Comparison of ENCODE assay signal across 1 cellular context in the genomic region with DNA sequence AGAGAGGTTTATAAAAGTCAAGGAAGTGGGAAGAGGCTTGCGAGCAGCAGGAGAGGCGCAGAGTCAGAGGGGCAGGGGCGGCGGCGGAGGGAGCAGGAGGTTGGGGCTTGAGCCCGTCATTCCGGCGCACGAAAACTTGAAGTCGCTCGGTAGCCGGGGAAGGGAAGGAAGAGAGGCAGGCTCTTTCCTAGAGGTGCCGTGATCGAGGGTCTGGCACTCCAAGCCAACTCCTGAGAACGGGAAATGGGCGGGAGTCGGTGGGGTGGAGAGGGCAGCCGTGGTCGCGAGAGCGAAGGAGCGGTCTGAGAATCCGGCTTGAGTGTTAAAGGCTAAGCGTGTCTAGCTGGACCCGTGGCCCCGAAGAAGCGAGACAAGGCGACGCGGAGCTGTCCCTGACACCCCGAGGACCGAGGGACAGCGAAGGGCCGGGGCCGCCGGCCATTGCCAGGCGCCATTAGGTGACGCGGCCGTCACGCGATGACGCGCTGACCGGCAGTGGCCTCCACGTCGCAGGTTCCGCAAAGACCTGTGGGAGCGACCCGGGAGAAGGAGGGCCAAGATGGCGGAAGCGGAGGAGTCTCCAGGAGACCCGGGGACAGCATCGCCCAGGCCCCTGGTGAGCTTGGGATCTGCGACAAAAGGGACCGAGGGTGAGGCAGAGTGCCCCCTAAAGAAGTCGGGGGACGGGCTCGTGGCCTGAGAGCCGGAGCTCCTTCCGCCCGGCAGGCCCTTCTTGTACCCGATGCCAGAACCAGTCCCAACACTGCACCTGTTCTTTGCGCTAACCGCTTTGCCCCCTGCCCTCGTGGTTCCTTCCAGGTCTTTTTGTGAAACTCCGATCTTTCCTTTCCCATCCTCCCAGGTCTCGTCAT.
TF ChIP-seq lines count a peak whose summit lies in the region.

Gene YIPF6 (plus strand): TSS at position 544 of the 872 bp plus-strand sequence. CDS start 16 bp downstream, at position 560.

TF ChIP-seq in HepG2, 621 proteins besides CTCF, POLR2A, EP300 and RAD21 (continued from another document and continues in another):
- TF ChIP-seq, protein P1, sequence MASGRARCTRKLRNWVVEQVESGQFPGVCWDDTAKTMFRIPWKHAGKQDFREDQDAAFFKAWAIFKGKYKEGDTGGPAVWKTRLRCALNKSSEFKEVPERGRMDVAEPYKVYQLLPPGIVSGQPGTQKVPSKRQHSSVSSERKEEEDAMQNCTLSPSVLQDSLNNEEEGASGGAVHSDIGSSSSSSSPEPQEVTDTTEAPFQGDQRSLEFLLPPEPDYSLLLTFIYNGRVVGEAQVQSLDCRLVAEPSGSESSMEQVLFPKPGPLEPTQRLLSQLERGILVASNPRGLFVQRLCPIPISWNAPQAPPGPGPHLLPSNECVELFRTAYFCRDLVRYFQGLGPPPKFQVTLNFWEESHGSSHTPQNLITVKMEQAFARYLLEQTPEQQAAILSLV (CRISPR knock-in tag; IDR thresholded peaks at IDR 0.05; ENCODE audit: borderline replicate concordance): peak; percentile 33; the same call in 1 of the 2 replicates
- no peak for TF ChIP-seq ZNF614 (CRISPR knock-in tag; IDR thresholded peaks at IDR 0.05; ENCODE audit: borderline replicate concordance)
- peak; percentile 79 for TF ChIP-seq CREM (IDR thresholded peaks at IDR 0.05)
- TF ChIP-seq CREM (CRISPR knock-in tag; IDR thresholded peaks at IDR 0.05): peak; percentile 58; the same call in 1 of the 2 replicates
- TF ChIP-seq ZNF678 (CRISPR knock-in tag; IDR thresholded peaks at IDR 0.05): no peak
- peak; percentile 87 for TF ChIP-seq GABPB1 (CRISPR knock-in tag; IDR thresholded peaks at IDR 0.05)
- TF ChIP-seq ZNF124 (CRISPR knock-in tag; IDR thresholded peaks at IDR 0.05): peak; percentile 40; the same call in 1 of the 2 replicates
- TF ChIP-seq TRAFD1 (CRISPR knock-in tag; IDR thresholded peaks at IDR 0.05; ENCODE audit: borderline replicate concordance): no peak
- TF ChIP-seq FOXP1 (IDR thresholded peaks at IDR 0.05): no peak
- TF ChIP-seq FOXP1 (CRISPR knock-in tag; IDR thresholded peaks at IDR 0.05): no peak
- no peak for TF ChIP-seq TEAD2 (CRISPR knock-in tag; IDR thresholded peaks at IDR 0.05)
- no peak for TF ChIP-seq RNF2 (conservative IDR thresholded peaks at IDR 0.05; ENCODE audit: low read depth)
- TF ChIP-seq, protein P2, sequence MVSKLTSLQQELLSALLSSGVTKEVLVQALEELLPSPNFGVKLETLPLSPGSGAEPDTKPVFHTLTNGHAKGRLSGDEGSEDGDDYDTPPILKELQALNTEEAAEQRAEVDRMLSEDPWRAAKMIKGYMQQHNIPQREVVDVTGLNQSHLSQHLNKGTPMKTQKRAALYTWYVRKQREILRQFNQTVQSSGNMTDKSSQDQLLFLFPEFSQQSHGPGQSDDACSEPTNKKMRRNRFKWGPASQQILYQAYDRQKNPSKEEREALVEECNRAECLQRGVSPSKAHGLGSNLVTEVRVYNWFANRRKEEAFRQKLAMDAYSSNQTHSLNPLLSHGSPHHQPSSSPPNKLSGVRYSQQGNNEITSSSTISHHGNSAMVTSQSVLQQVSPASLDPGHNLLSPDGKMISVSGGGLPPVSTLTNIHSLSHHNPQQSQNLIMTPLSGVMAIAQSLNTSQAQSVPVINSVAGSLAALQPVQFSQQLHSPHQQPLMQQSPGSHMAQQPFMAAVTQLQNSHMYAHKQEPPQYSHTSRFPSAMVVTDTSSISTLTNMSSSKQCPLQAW (CRISPR knock-in tag; IDR thresholded peaks at IDR 0.05): 0 out of 2 replicates have a peak, but pooled peaks have one; percentile 35
- TF ChIP-seq ZBTB21 (CRISPR knock-in tag; IDR thresholded peaks at IDR 0.05): peak; percentile 62; the same call in 1 of the 2 replicates
- TF ChIP-seq, protein P3, sequence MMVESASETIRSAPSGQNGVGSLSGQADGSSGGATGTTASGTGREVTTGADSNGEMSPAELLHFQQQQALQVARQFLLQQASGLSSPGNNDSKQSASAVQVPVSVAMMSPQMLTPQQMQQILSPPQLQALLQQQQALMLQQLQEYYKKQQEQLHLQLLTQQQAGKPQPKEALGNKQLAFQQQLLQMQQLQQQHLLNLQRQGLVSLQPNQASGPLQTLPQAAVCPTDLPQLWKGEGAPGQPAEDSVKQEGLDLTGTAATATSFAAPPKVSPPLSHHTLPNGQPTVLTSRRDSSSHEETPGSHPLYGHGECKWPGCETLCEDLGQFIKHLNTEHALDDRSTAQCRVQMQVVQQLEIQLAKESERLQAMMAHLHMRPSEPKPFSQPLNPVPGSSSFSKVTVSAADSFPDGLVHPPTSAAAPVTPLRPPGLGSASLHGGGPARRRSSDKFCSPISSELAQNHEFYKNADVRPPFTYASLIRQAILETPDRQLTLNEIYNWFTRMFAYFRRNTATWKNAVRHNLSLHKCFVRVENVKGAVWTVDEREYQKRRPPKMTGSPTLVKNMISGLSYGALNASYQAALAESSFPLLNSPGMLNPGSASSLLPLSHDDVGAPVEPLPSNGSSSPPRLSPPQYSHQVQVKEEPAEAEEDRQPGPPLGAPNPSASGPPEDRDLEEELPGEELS (CRISPR knock-in tag; IDR thresholded peaks at IDR 0.05): no peak
- no peak for TF ChIP-seq AHR (CRISPR knock-in tag; IDR thresholded peaks at IDR 0.05)
- TF ChIP-seq TCF12 (IDR thresholded peaks at IDR 0.05): no peak
- TF ChIP-seq TCF12 (CRISPR knock-in tag; IDR thresholded peaks at IDR 0.05): peak; percentile 28; the same call in 1 of the 2 replicates
- no peak for TF ChIP-seq ZNF549 (CRISPR knock-in tag; IDR thresholded peaks at IDR 0.05)
- TF ChIP-seq ZNF335 (CRISPR knock-in tag; IDR thresholded peaks at IDR 0.05): no peak
- no peak for TF ChIP-seq RFX5 (IDR thresholded peaks at IDR 0.05; ENCODE audit: low read depth, low read length)
- TF ChIP-seq BHLHE40 (IDR thresholded peaks at IDR 0.05; ENCODE audit: low read length): 0 out of 2 replicates have a peak, but pooled peaks have one; percentile 22
- TF ChIP-seq SAFB2 (CRISPR knock-in tag; IDR thresholded peaks at IDR 0.05; ENCODE audit: borderline replicate concordance, low read depth): no peak
- TF ChIP-seq, protein P4, sequence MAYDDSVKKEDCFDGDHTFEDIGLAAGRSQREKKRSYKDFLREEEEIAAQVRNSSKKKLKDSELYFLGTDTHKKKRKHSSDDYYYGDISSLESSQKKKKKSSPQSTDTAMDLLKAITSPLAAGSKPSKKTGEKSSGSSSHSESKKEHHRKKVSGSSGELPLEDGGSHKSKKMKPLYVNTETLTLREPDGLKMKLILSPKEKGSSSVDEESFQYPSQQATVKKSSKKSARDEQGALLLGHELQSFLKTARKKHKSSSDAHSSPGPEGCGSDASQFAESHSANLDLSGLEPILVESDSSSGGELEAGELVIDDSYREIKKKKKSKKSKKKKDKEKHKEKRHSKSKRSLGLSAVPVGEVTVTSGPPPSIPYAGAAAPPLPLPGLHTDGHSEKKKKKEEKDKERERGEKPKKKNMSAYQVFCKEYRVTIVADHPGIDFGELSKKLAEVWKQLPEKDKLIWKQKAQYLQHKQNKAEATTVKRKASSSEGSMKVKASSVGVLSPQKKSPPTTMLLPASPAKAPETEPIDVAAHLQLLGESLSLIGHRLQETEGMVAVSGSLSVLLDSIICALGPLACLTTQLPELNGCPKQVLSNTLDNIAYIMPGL (CRISPR knock-in tag; IDR thresholded peaks at IDR 0.05; ENCODE audit: borderline replicate concordance in 1 of 2, low read depth in 1 of 2): peak; percentile 67 to 88; a peak in 2 of 4 replicates
- peak; percentile 61; the same call in 1 of the 2 replicates for TF ChIP-seq GLI4 (CRISPR knock-in tag; IDR thresholded peaks at IDR 0.05; ENCODE audit: borderline replicate concordance)
- no peak for TF ChIP-seq ZFP1 (CRISPR knock-in tag; IDR thresholded peaks at IDR 0.05)
- no peak for TF ChIP-seq KLF9 (CRISPR knock-in tag; IDR thresholded peaks at IDR 0.05; ENCODE audit: low read depth)
- TF ChIP-seq SOX5 (CRISPR knock-in tag; IDR thresholded peaks at IDR 0.05; ENCODE audit: borderline replicate concordance): peak; percentile 12; the same call in 1 of the 2 replicates
- TF ChIP-seq ZBTB40 (IDR thresholded peaks at IDR 0.05): no peak
- TF ChIP-seq ZBTB40 (CRISPR knock-in tag; IDR thresholded peaks at IDR 0.05): peak; percentile 71; the same call in 1 of the 2 replicates
- TF ChIP-seq RBFOX2 (IDR thresholded peaks at IDR 0.05; ENCODE audit: low read depth, low read length): peak; percentile 96
- TF ChIP-seq SKI (IDR thresholded peaks at IDR 0.05; ENCODE audit: partially characterized antibody): no peak
- peak; percentile 41; the same call in 1 of the 2 replicates for TF ChIP-seq ZMYM4 (CRISPR knock-in tag; IDR thresholded peaks at IDR 0.05)
- 0 out of 2 replicates have a peak, but pooled peaks have one; percentile 37 for TF ChIP-seq ELF3 (CRISPR knock-in tag; IDR thresholded peaks at IDR 0.05)
- peak; percentile 37; the same call in 1 of the 2 replicates for TF ChIP-seq ARNT2 (CRISPR knock-in tag; IDR thresholded peaks at IDR 0.05; ENCODE audit: low read depth)
- TF ChIP-seq ZBTB14 (CRISPR knock-in tag; IDR thresholded peaks at IDR 0.05): no peak
- peak; percentile 92 for TF ChIP-seq CREB1 (IDR thresholded peaks at IDR 0.05)
- peak; percentile 94 for TF ChIP-seq CREB1 (CRISPR knock-in tag; IDR thresholded peaks at IDR 0.05)
- TF ChIP-seq CAMTA2 (CRISPR knock-in tag; IDR thresholded peaks at IDR 0.05; ENCODE audit: borderline replicate concordance): no peak
- TF ChIP-seq GPN1 (CRISPR knock-in tag; IDR thresholded peaks at IDR 0.05; ENCODE audit: borderline replicate concordance): 0 out of 2 replicates have a peak, but pooled peaks have one; percentile 12
- peak; percentile 61 for TF ChIP-seq HNRNPLL (IDR thresholded peaks at IDR 0.05; ENCODE audit: low read depth, low read length, poor library complexity, severe bottlenecking)
